Comparison of ENCODE assay signal across 24 cellular contexts in genomic region chr4:10421344-10422055, GRCh38. TPM values are rescaled to one million over a fixed set of nuclear protein-coding genes. Genes with fewer than 3 reads are reported as not detected.
A peak's percentile ranks its signal among the peaks of the same experiment; 100 is the strongest.
DNase-seq lines count a peak whose midpoint lies in the region; ATAC-seq and TF ChIP-seq lines count a peak whose summit lies in the region.
"Had no signal": no experiment of that assay in that cellular context is flagged by ENCODE, and none has a peak within 500 bp of the region (broad histone marks: within the 10 kb centered on the region; RNA-seq: fewer than 3 reads in every experiment).

No MANE protein-coding gene starts in this region.

- peaks cover 7% of the 10 kb centered on the region for H3K4me1 Mint-ChIP-seq in activated T-cell treated with anti-CD3 and anti-CD28 coated beads, Interleukin-2, amount 50 U/mL, for 72 hours (ENCODE audit: low read depth)
- peaks cover 9% of the 10 kb centered on the region for H3K4me1 Mint-ChIP-seq in activated T-cell treated with anti-CD3 and anti-CD28 coated beads, Interleukin-2, amount 50 U/mL, for 24 hours (ENCODE audit: low read depth)
- peaks cover 31% of the 10 kb centered on the region for H3K4me1 Mint-ChIP-seq in activated naive CD8-positive, alpha-beta T cell (ENCODE audit: low read depth)
- peaks cover 37% of the 10 kb centered on the region for H3K4me1 Mint-ChIP-seq in stimulated activated memory B cell treated with anti-CD40 and anti-IgM and Interleukin-4, amounts not matched to agents 10 μg/mL and 1 μg/mL and 100 μg/mL, for 72 hours
- H3K4me1 Mint-ChIP-seq: activated T-helper 17 cell treated with anti-CD3 and anti-CD28 coated beads, Interleukin-2, amount 50 U/mL, for 72 hours had no signal

- H3K36me3 Mint-ChIP-seq in activated T-cell treated with anti-CD3 and anti-CD28 coated beads, Interleukin-2, amount 50 U/mL, for 72 hours (ENCODE audit: insufficient read depth in 2 of 2), result peaks cover 6 to 10% of the 10 kb centered on the region in 2 donors
- no peaks in the 10 kb centered on the region for H3K36me3 Mint-ChIP-seq in activated T-cell treated with anti-CD3 and anti-CD28 coated beads, Interleukin-2, amount 50 U/mL, for 24 hours (ENCODE audit: low read depth)
- H3K36me3 Mint-ChIP-seq in activated naive CD8-positive, alpha-beta T cell, result peaks cover 4% of the 10 kb centered on the region
- peaks cover 13% of the 10 kb centered on the region for H3K36me3 Mint-ChIP-seq in stimulated activated memory B cell treated with anti-CD40 and anti-IgM and Interleukin-4, amounts not matched to agents 10 μg/mL and 1 μg/mL and 100 μg/mL, for 72 hours

- peak overlapping the region; percentile 61 for H3K27ac Mint-ChIP-seq in activated T-cell treated with anti-CD3 and anti-CD28 coated beads, Interleukin-2, amount 50 U/mL, for 72 hours
- no peak overlapping the region for H3K27ac Mint-ChIP-seq in activated T-cell treated with anti-CD3 and anti-CD28 coated beads, Interleukin-2, amount 50 U/mL, for 24 hours
- no peak overlapping the region for H3K27ac Mint-ChIP-seq in activated naive CD8-positive, alpha-beta T cell
- no peak overlapping the region for H3K27ac Mint-ChIP-seq in stimulated activated memory B cell treated with anti-CD40 and anti-IgM and Interleukin-4, amounts not matched to agents 10 μg/mL and 1 μg/mL and 100 μg/mL, for 72 hours
- H3K27ac Mint-ChIP-seq: activated T-helper 17 cell treated with anti-CD3 and anti-CD28 coated beads, Interleukin-2, amount 50 U/mL, for 72 hours had no signal

- no peak for TF ChIP-seq CTCF in MM.1S (IDR thresholded peaks at IDR 0.05; ENCODE audit: low read length)

- H3K4me3 Mint-ChIP-seq in activated T-cell treated with anti-CD3 and anti-CD28 coated beads, Interleukin-2, amount 50 U/mL, for 72 hours, result peak overlapping the region; percentile 19 to 43
- no peak overlapping the region for H3K4me3 Mint-ChIP-seq in activated T-cell treated with anti-CD3 and anti-CD28 coated beads, Interleukin-2, amount 50 U/mL, for 24 hours
- peak overlapping the region; percentile 24 for H3K4me3 Mint-ChIP-seq in activated naive CD8-positive, alpha-beta T cell
- no peak overlapping the region for H3K4me3 Mint-ChIP-seq in stimulated activated memory B cell treated with anti-CD40 and anti-IgM and Interleukin-4, amounts not matched to agents 10 μg/mL and 1 μg/mL and 100 μg/mL, for 72 hours
- H3K4me3 Mint-ChIP-seq: activated T-helper 17 cell treated with anti-CD3 and anti-CD28 coated beads, Interleukin-2, amount 50 U/mL, for 72 hours had no signal

- H3K27me3 ChIP-seq in MM.1S (replicated peaks; ENCODE audit: insufficient read depth, low read length), result no peaks in the 10 kb centered on the region
- H3K27me3 ChIP-seq: right atrium auricular region, testis had no signal

- peaks cover 12 to 20% of the 10 kb centered on the region in 2 donors for H3K9me3 Mint-ChIP-seq in activated T-cell treated with anti-CD3 and anti-CD28 coated beads, Interleukin-2, amount 50 U/mL, for 72 hours
- H3K9me3 Mint-ChIP-seq in activated T-cell treated with anti-CD3 and anti-CD28 coated beads, Interleukin-2, amount 50 U/mL, for 24 hours, result peaks cover 17% of the 10 kb centered on the region
- H3K9me3 Mint-ChIP-seq in activated naive CD8-positive, alpha-beta T cell (ENCODE audit: low read depth), result no peaks in the 10 kb centered on the region
- peaks cover 24% of the 10 kb centered on the region for H3K9me3 Mint-ChIP-seq in stimulated activated memory B cell treated with anti-CD40 and anti-IgM and Interleukin-4, amounts not matched to agents 10 μg/mL and 1 μg/mL and 100 μg/mL, for 72 hours

- H3K36me3 ChIP-seq in MM.1S (replicated peaks; ENCODE audit: insufficient read depth, low read length), result no peaks in the 10 kb centered on the region
- H3K36me3 ChIP-seq: lower lobe of right lung, right atrium auricular region had no signal

- no peaks in the 10 kb centered on the region for H3K9me2 ChIP-seq in MM.1S (replicated peaks; ENCODE audit: insufficient read depth, low read length)

- H3K27ac ChIP-seq in MM.1S (ENCODE audit: low read length), result no peak overlapping the region
- H3K27ac ChIP-seq: A549, C4-2B, lower lobe of right lung, right atrium auricular region, testis had no signal

- H3K79me2 ChIP-seq in MM.1S (ENCODE audit: low read length), result no peaks in the 10 kb centered on the region

- H3K27me3 Mint-ChIP-seq in activated T-cell treated with anti-CD3 and anti-CD28 coated beads, Interleukin-2, amount 50 U/mL, for 72 hours (ENCODE audit: low read depth), result no peaks in the 10 kb centered on the region
- no peaks in the 10 kb centered on the region for H3K27me3 Mint-ChIP-seq in activated T-cell treated with anti-CD3 and anti-CD28 coated beads, Interleukin-2, amount 50 U/mL, for 24 hours
- no peaks in the 10 kb centered on the region for H3K27me3 Mint-ChIP-seq in activated naive CD8-positive, alpha-beta T cell
- H3K27me3 Mint-ChIP-seq in stimulated activated memory B cell treated with anti-CD40 and anti-IgM and Interleukin-4, amounts not matched to agents 10 μg/mL and 1 μg/mL and 100 μg/mL, for 72 hours, result no peaks in the 10 kb centered on the region
- H3K27me3 Mint-ChIP-seq: activated T-helper 17 cell treated with anti-CD3 and anti-CD28 coated beads, Interleukin-2, amount 50 U/mL, for 72 hours had no signal

- peak; percentile 2 to 7 for DNase-seq in activated T-cell treated with anti-CD3 and anti-CD28 coated beads, Interleukin-2, amount 50 U/mL, for 72 hours
- DNase-seq in activated T-cell treated with anti-CD3 and anti-CD28 coated beads, Interleukin-2, amount 50 U/mL, for 24 hours, result no peak
- DNase-seq in LoVo (ENCODE audit: low spot score), result peak; percentile 9
- DNase-seq in MM.1S, result no peak
- no peak for DNase-seq in medulla oblongata (ENCODE audit: extremely low spot score)
- no peak for DNase-seq in NCI-H2107 (lab: John Stamatoyannopoulos, UW)
- DNase-seq: activated CD4-positive, alpha-beta T cell treated with anti-CD3 and anti-CD28 coated beads for 1 hour; anterior cingulate cortex; DMS 273 treated with DMSO at 0.1 percent for 48 hours; GF-D8; KBM-7; lower lobe of right lung; NCI-H1092; NCI-H510A treated with DMSO at 0.1 percent for 48 hours; occipital lobe; stimulated activated CD4-positive, alpha-beta T cell treated with anti-CD3 and anti-CD28 coated beads, Interleukin-15, amount 100 ng/mL, for 24 hours; T-helper 9 cell; testis had no signal

- peak; percentile 77 to 79 for ATAC-seq in activated T-cell treated with anti-CD3 and anti-CD28 coated beads, Interleukin-2, amount 50 U/mL, for 72 hours (replicated peaks in 1 of 2)
- ATAC-seq in stimulated activated memory B cell treated with anti-CD40 and anti-IgM and Interleukin-4, amounts not matched to agents 10 μg/mL and 1 μg/mL and 100 μg/mL, for 72 hours, result peak; percentile 64
- ATAC-seq: A549; activated T-helper 17 cell treated with anti-CD3 and anti-CD28 coated beads, Interleukin-2, amount 50 U/mL, for 72 hours; lower lobe of right lung had no signal

- H3K4me2 ChIP-seq in MM.1S (ENCODE audit: low read depth, low read length), result no peak overlapping the region
- H3K4me2 ChIP-seq: A549 had no signal

- H3K9me3 ChIP-seq in MM.1S (replicated peaks; ENCODE audit: insufficient read depth, low read length), result no peaks in the 10 kb centered on the region
- H3K9me3 ChIP-seq: A549, lower lobe of right lung, right atrium auricular region, testis had no signal

- no peak overlapping the region for H3K9ac ChIP-seq in MM.1S (ENCODE audit: low read length)

- no peak overlapping the region for H2AFZ ChIP-seq in MM.1S (ENCODE audit: low read length)

- no peaks in the 10 kb centered on the region for H3F3A ChIP-seq in MM.1S (ENCODE audit: insufficient read depth, low read length)

- no peaks in the 10 kb centered on the region for H3K4me1 ChIP-seq in MM.1S (ENCODE audit: low read length)
- H3K4me1 ChIP-seq: A549, lower lobe of right lung, right atrium auricular region, testis had no signal

- H3K4me3 ChIP-seq in MM.1S (ENCODE audit: low read length), result no peak overlapping the region
- H3K4me3 ChIP-seq: A549, lower lobe of right lung, right atrium auricular region, testis had no signal

- no peaks in the 10 kb centered on the region for H4K20me1 ChIP-seq in MM.1S (ENCODE audit: insufficient read depth, low read length)

RNA-seq across cellular contexts. Expression of gene ZNF518B, which starts 35.7 kb away (rescaled TPM):
- total RNA-seq in activated T-cell treated with anti-CD3 and anti-CD28 coated beads, Interleukin-2, amount 50 U/mL, for 72 hours, result 10 to 100 TPM; 27.5 to 28.9 TPM

Comparison
In these comparisons a context has a peak if more than half of its experiments do, and no peak if none do; other contexts are left out.
1. DNase-seq: peak in activated T-cell treated with anti-CD3 and anti-CD28 coated beads, Interleukin-2, amount 50 U/mL, for 72 hours (2 of 2) and LoVo (single experiment); none in activated T-cell treated with anti-CD3 and anti-CD28 coated beads, Interleukin-2, amount 50 U/mL, for 24 hours (single experiment), MM.1S (single experiment), medulla oblongata (single experiment) and NCI-H2107 (single experiment).
2. H3K4me3 Mint-ChIP-seq: peak in activated T-cell treated with anti-CD3 and anti-CD28 coated beads, Interleukin-2, amount 50 U/mL, for 72 hours (2 of 2) and activated naive CD8-positive, alpha-beta T cell (single experiment); none in activated T-cell treated with anti-CD3 and anti-CD28 coated beads, Interleukin-2, amount 50 U/mL, for 24 hours (single experiment) and stimulated activated memory B cell treated with anti-CD40 and anti-IgM and Interleukin-4, amounts not matched to agents 10 μg/mL and 1 μg/mL and 100 μg/mL, for 72 hours (single experiment).